Comparison of ENCODE assay signal across 9 cellular contexts in the genomic region with DNA sequence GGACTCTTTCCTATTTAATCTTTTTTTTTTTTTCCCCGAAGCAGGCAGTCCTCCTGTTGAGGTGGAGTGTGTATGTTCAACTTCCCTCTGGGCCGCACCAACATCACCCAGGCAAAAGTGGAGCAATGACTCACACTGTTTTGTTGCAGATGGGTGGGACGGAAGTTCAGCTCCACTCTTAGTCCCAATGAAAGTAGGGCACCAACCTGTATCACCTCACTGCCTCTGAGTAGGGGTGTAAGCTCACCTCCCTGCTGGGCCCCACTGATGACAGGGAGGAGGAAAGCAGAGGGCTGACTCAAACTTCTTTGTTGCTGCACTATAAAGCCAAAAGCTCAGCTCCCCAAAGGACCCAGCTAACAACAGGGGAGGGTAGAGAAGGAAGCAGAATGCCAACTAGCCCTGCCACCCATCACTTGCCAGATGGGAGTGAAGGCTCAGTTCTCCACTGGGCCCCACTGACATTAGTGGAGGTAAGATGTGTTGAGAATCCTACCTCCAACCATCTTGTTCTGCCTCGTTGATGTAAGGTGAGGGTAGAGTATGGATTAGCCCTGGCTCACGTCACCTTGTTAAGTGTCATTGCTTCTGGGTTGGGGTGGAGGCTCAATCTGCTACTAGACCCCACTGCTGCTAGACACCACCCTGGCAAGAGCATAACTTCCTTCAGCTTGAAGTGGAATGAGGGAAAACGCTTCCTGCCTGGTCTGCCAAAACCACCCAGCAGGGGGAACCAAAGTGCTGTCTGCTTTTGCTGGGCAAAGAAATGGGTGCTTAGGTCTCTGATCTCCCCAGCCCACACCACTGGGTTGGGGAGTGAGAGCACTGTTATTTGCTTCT. TPM values are rescaled to one million over a fixed set of nuclear protein-coding genes. Genes with fewer than 3 reads are reported as not detected.
DNase-seq lines count a peak whose midpoint lies in the region; ATAC-seq and TF ChIP-seq lines count a peak whose summit lies in the region.
"Had no signal": no experiment of that assay in that cellular context is flagged by ENCODE, and none has a peak within 500 bp of the region (broad histone marks: within the 10 kb centered on the region; RNA-seq: fewer than 3 reads in every experiment).

No MANE protein-coding gene starts in this region.

- H3K4me3 ChIP-seq in AG04450 (ENCODE audit: low read depth, low read length) = no peak overlapping the region
- H3K4me3 ChIP-seq in Loucy (ENCODE audit: low read length, poor library complexity, severe bottlenecking) = no peak overlapping the region

- ATAC-seq in GM18870 (IDR thresholded peaks at IDR 0.05; ENCODE audit: unreplicated experiment) = peak; percentile 60
- peak; percentile 90 for ATAC-seq in activated CD4-positive, alpha-beta T cell treated with anti-CD3 and anti-CD28 coated beads for 36 hours

- peak overlapping the region; percentile 78 for H3K27ac Mint-ChIP-seq in activated CD4-positive, alpha-beta T cell treated with anti-CD3 and anti-CD28 coated beads for 36 hours
- H3K27ac Mint-ChIP-seq in mesothelial cell of epicardium = no peak overlapping the region
- H3K27ac Mint-ChIP-seq: nephron had no signal

- H3K27me3 ChIP-seq in AG04450 (ENCODE audit: control insufficient read depth, insufficient read depth, low read length) = no peaks in the 10 kb centered on the region
- no peaks in the 10 kb centered on the region for H3K27me3 ChIP-seq in Loucy (ENCODE audit: insufficient read depth, low read length, poor library complexity, severe bottlenecking)

- H3K4me3 Mint-ChIP-seq in activated CD4-positive, alpha-beta T cell treated with anti-CD3 and anti-CD28 coated beads for 36 hours = no peak overlapping the region
- H3K4me3 Mint-ChIP-seq in mesothelial cell of epicardium = no peak overlapping the region
- H3K4me3 Mint-ChIP-seq: nephron had no signal

- H3K9ac ChIP-seq in Loucy (ENCODE audit: low read depth, low read length, poor library complexity, severe bottlenecking) = no peak overlapping the region

- H3K79me2 ChIP-seq in Loucy (ENCODE audit: insufficient read depth, low read length) = peaks cover 93% of the 10 kb centered on the region

- POLR2A ChIA-PET in AG04450 (lab: Yijun Ruan, JAX) = no interaction called here
- POLR2A ChIA-PET in activated CD4-positive, alpha-beta T cell treated with anti-CD3 and anti-CD28 coated beads for 36 hours (lab: Charles Lee) = no interaction called here

- H3K36me3 ChIP-seq in Loucy (ENCODE audit: insufficient read depth, low read length) = peaks cover 3% of the 10 kb centered on the region; the same call in 1 of the 2 replicates

- peaks cover 47% of the 10 kb centered on the region for H3K4me1 Mint-ChIP-seq in activated CD4-positive, alpha-beta T cell treated with anti-CD3 and anti-CD28 coated beads for 36 hours
- H3K4me1 Mint-ChIP-seq in mesothelial cell of epicardium = no peaks in the 10 kb centered on the region
- H3K4me1 Mint-ChIP-seq: nephron had no signal

- H2AFZ ChIP-seq in Loucy (ENCODE audit: low read length) = no peak overlapping the region

- DNase-seq in AG04450 (ENCODE audit: low read depth, low spot score) = no peak
- DNase-seq in activated CD4-positive, alpha-beta T cell treated with anti-CD3 and anti-CD28 coated beads for 36 hours = peak; percentile 76
- peak; percentile 35 to 56 for DNase-seq in dermis microvascular lymphatic vessel endothelial cell (ENCODE audit: low read depth in 2 of 2)
- DNase-seq in mesothelial cell of epicardium (ENCODE audit: low spot score in 2 of 2, unreplicated experiment in 2 of 2) = no peak
- DNase-seq in substantia nigra (lab: John Stamatoyannopoulos, UW) = peak in 25 of 49 donors; percentile 0 to 28 (median 2)
- no peak for DNase-seq in superior temporal gyrus (ENCODE audit: extremely low spot score)

- no peaks in the 10 kb centered on the region for H3K9me3 ChIP-seq in AG04450 (ENCODE audit: control insufficient read depth, insufficient read depth, low read length)
- H3K9me3 ChIP-seq in Loucy (ENCODE audit: insufficient read depth, low read depth, low read length) = no peaks in the 10 kb centered on the region

- TF ChIP-seq CTCF in AG04450 (IDR thresholded peaks at IDR 0.05; ENCODE audit: low read depth, low read length) (peak; percentile 63), Loucy (conservative IDR thresholded peaks at IDR 0.05; ENCODE audit: low read length) (peak; percentile 65), mesothelial cell of epicardium (IDR thresholded peaks at IDR 0.05; ENCODE audit: unreplicated experiment) (peak; percentile 40)

- H3K9me3 Mint-ChIP-seq in activated CD4-positive, alpha-beta T cell treated with anti-CD3 and anti-CD28 coated beads for 36 hours (ENCODE audit: low read depth) = no peaks in the 10 kb centered on the region
- peaks cover 52% of the 10 kb centered on the region for H3K9me3 Mint-ChIP-seq in mesothelial cell of epicardium

- H3K4me2 ChIP-seq in Loucy (ENCODE audit: low read depth, low read length, poor library complexity, severe bottlenecking) = no peak overlapping the region

- CTCF ChIA-PET in AG04450 (lab: Charles Lee) = interaction anchor here (0.5 to 1.8 kb wide), 14 partner anchors 9 to 278 kb away, joined by 3 to 6 read pairs (median 4); no protein-coding TSS in a partner anchor
- CTCF ChIA-PET in activated CD4-positive, alpha-beta T cell treated with anti-CD3 and anti-CD28 coated beads for 36 hours (lab: Charles Lee) = interaction anchor here (0.5 to 2.3 kb wide), 21 partner anchors 8 to 270 kb away, joined by 3 to 17 read pairs (median 4); no protein-coding TSS in a partner anchor

- peaks cover 18% of the 10 kb centered on the region for H3K4me1 ChIP-seq in Loucy (ENCODE audit: insufficient read depth, low read length, poor library complexity, severe bottlenecking)

- peaks cover 18% of the 10 kb centered on the region for H3K36me3 Mint-ChIP-seq in activated CD4-positive, alpha-beta T cell treated with anti-CD3 and anti-CD28 coated beads for 36 hours (ENCODE audit: low read depth)
- peaks cover 29% of the 10 kb centered on the region for H3K36me3 Mint-ChIP-seq in mesothelial cell of epicardium

- peaks cover 23% of the 10 kb centered on the region for H4K20me1 ChIP-seq in Loucy (ENCODE audit: insufficient read depth, low read length, poor library complexity, severe bottlenecking)

- intact Hi-C loops in activated CD4-positive, alpha-beta T cell treated with anti-CD3 and anti-CD28 coated beads for 36 hours (cut with DNase I, micrococcal nuclease) = loop anchor here (1.0 to 2.0 kb wide), 3 partner anchors 126 to 264 kb away; no protein-coding TSS in a partner anchor

- no peaks in the 10 kb centered on the region for H3K27me3 Mint-ChIP-seq in activated CD4-positive, alpha-beta T cell treated with anti-CD3 and anti-CD28 coated beads for 36 hours
- H3K27me3 Mint-ChIP-seq in mesothelial cell of epicardium (ENCODE audit: low read depth) = no peaks in the 10 kb centered on the region

- H3F3A ChIP-seq in Loucy (ENCODE audit: low read depth) = no peaks in the 10 kb centered on the region

- H3K27ac ChIP-seq in AG04450 (ENCODE audit: low read depth, low read length) = no peak overlapping the region
- no peak overlapping the region for H3K27ac ChIP-seq in substantia nigra (ENCODE audit: low read depth, low read length, poor library complexity, severe bottlenecking)

- no peaks in the 10 kb centered on the region for H3K9me2 ChIP-seq in Loucy (replicated peaks; ENCODE audit: low read depth, low read length)

RNA-seq across cellular contexts. Expression of a gene that starts 14.1 kb away (rescaled TPM):
- polyA plus RNA-seq in AG04450 (2011; rRNA removed) = 40.4 and 50.7 TPM in 2 replicates
- 38.5 and 56.3 TPM in 2 replicates for polyA minus RNA-seq in AG04450 (2011; rRNA and poly(A)+ RNA removed)
- 10 to 100 TPM; 40.7 to 41.5 TPM for total RNA-seq in activated CD4-positive, alpha-beta T cell treated with anti-CD3 and anti-CD28 coated beads for 36 hours
- 92.2 and 93.1 TPM in 2 replicates for total RNA-seq in dermis microvascular lymphatic vessel endothelial cell
- 41.6 to 42.6 TPM (median 42.3 TPM) in 3 replicates for total RNA-seq in mesothelial cell of epicardium

Comparison
In these comparisons a context has a peak if more than half of its experiments do, and no peak if none do; other contexts are left out.
1. DNase-seq: peak in activated CD4-positive, alpha-beta T cell treated with anti-CD3 and anti-CD28 coated beads for 36 hours (single experiment), dermis microvascular lymphatic vessel endothelial cell (2 of 2) and substantia nigra (25 of 49); none in AG04450 (single experiment), mesothelial cell of epicardium (0 of 2) and superior temporal gyrus (single experiment).
2. Peak in every context shown above with its lines, with median percentiles within 50 percentile points of each other: CTCF ChIP-seq.